1 cellular context compared by ENCODE assay signal in the genomic region with DNA sequence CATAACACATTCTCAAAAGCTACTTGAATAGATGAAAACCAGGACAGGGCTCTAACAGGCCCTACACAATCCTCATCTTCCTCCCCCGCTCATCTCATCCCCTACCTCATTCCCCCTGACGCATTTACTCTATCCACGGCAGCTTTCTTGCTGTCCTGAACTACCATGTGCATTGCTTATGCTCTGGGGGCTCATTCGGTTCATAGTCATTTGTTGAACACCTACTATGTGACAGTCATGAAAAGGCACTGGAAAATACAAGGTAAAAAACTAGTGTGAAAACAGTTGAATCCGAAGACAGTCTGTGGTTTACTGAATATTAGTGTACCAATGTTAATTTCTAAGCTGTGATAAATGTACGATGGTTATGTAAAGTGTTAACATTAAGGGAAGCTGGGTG.
TF ChIP-seq lines count a peak whose summit lies in the region.

No MANE protein-coding gene starts in this region.

TF ChIP-seq in SK-N-SH, 30 proteins besides CTCF, POLR2A, EP300 and RAD21 (continued from another document):
- TF ChIP-seq, protein P1, sequence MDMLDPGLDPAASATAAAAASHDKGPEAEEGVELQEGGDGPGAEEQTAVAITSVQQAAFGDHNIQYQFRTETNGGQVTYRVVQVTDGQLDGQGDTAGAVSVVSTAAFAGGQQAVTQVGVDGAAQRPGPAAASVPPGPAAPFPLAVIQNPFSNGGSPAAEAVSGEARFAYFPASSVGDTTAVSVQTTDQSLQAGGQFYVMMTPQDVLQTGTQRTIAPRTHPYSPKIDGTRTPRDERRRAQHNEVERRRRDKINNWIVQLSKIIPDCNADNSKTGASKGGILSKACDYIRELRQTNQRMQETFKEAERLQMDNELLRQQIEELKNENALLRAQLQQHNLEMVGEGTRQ (IDR thresholded peaks at IDR 0.05; ENCODE audit: borderline replicate concordance, low read depth, low read length): no peak
- TF ChIP-seq MXI1 (IDR thresholded peaks at IDR 0.05; ENCODE audit: low read depth, low read length): no peak
- TF ChIP-seq CHD2 (IDR thresholded peaks at IDR 0.05; ENCODE audit: low read length, partially characterized antibody): no peak
- TF ChIP-seq, protein P2, sequence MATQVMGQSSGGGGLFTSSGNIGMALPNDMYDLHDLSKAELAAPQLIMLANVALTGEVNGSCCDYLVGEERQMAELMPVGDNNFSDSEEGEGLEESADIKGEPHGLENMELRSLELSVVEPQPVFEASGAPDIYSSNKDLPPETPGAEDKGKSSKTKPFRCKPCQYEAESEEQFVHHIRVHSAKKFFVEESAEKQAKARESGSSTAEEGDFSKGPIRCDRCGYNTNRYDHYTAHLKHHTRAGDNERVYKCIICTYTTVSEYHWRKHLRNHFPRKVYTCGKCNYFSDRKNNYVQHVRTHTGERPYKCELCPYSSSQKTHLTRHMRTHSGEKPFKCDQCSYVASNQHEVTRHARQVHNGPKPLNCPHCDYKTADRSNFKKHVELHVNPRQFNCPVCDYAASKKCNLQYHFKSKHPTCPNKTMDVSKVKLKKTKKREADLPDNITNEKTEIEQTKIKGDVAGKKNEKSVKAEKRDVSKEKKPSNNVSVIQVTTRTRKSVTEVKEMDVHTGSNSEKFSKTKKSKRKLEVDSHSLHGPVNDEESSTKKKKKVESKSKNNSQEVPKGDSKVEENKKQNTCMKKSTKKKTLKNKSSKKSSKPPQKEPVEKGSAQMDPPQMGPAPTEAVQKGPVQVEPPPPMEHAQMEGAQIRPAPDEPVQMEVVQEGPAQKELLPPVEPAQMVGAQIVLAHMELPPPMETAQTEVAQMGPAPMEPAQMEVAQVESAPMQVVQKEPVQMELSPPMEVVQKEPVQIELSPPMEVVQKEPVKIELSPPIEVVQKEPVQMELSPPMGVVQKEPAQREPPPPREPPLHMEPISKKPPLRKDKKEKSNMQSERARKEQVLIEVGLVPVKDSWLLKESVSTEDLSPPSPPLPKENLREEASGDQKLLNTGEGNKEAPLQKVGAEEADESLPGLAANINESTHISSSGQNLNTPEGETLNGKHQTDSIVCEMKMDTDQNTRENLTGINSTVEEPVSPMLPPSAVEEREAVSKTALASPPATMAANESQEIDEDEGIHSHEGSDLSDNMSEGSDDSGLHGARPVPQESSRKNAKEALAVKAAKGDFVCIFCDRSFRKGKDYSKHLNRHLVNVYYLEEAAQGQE (IDR thresholded peaks at IDR 0.05; ENCODE audit: low read depth, low read length): no peak
- no peak for TF ChIP-seq ELF1 (IDR thresholded peaks at IDR 0.05)
- TF ChIP-seq, protein P3, sequence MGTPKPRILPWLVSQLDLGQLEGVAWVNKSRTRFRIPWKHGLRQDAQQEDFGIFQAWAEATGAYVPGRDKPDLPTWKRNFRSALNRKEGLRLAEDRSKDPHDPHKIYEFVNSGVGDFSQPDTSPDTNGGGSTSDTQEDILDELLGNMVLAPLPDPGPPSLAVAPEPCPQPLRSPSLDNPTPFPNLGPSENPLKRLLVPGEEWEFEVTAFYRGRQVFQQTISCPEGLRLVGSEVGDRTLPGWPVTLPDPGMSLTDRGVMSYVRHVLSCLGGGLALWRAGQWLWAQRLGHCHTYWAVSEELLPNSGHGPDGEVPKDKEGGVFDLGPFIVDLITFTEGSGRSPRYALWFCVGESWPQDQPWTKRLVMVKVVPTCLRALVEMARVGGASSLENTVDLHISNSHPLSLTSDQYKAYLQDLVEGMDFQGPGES (IDR thresholded peaks at IDR 0.05; ENCODE audit: low read depth, low read length): no peak
- TF ChIP-seq MEF2A (IDR thresholded peaks at IDR 0.05; ENCODE audit: borderline replicate concordance, low read depth): no peak
- no peak for TF ChIP-seq EZH2phosphoT487 (IDR thresholded peaks at IDR 0.05; ENCODE audit: borderline replicate concordance, low read depth)
- TF ChIP-seq, protein P4, sequence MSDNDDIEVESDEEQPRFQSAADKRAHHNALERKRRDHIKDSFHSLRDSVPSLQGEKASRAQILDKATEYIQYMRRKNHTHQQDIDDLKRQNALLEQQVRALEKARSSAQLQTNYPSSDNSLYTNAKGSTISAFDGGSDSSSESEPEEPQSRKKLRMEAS (IDR thresholded peaks at IDR 0.05; ENCODE audit: low read depth): no peak
- no peak for TF ChIP-seq YY1 (IDR thresholded peaks at IDR 0.05; ENCODE audit: low read depth)
- no peak for TF ChIP-seq JUND (IDR thresholded peaks at IDR 0.05)
- no peak for TF ChIP-seq RXRA (IDR thresholded peaks at IDR 0.05; ENCODE audit: borderline replicate concordance, low read depth)
